ENCODE assay signal across 8 cellular contexts in the genomic region with DNA sequence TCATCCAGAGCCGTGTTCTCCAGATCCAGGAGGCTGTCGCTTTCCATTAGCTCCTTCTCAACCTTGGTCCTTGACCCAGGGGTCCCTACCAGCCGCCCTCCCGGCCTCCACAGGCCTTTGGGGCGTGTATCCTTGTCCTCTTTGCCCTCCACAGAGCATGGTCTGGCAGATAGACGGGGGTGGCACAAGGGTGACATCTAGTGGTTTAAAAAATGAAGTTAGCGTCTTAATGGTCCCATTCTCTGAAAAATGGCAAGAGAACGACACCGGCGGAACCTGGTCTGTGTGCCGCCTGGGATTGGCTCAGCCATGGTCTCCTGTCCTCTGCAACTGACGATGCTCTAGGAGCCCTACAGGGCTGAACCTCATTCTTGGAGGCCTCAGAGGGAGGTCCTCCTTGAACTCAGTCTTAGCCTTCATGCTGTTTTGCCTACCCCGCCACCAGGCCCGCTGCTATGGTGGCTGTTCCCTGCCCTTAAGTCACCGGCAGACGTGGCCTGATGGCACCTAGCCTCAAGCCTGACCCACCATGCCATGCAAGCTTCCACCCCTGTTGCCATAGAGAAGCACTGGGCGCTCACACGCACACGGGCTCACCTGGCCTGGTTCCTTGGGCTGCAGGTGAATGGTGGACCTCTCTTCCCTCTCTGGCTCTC.
DNase-seq lines count a peak whose midpoint lies in the region; ATAC-seq and TF ChIP-seq lines count a peak whose summit lies in the region.

No MANE protein-coding gene starts in this region.

- H3F3A ChIP-seq in neural progenitor cell (ENCODE audit: low read depth): no peaks in the 10 kb centered on the region

- no peaks in the 10 kb centered on the region for H3K4me1 Mint-ChIP-seq in activated CD4-positive, alpha-beta T cell treated with anti-CD3 and anti-CD28 coated beads for 36 hours
- no peaks in the 10 kb centered on the region for H3K4me1 Mint-ChIP-seq in neural progenitor cell

- CTCF ChIA-PET in activated CD4-positive, alpha-beta T cell treated with anti-CD3 and anti-CD28 coated beads for 36 hours (lab: Charles Lee): interaction anchor here (0.6 to 2.2 kb wide), 5 partner anchors 9 to 194 kb away, joined by 3 to 16 read pairs (median 3); no protein-coding TSS in a partner anchor

- no peaks in the 10 kb centered on the region for H3K36me3 Mint-ChIP-seq in activated CD4-positive, alpha-beta T cell treated with anti-CD3 and anti-CD28 coated beads for 36 hours (ENCODE audit: low read depth)
- H3K36me3 Mint-ChIP-seq in neural progenitor cell: no peaks in the 10 kb centered on the region

- TF ChIP-seq POLR2A in erythroblast (IDR thresholded peaks at IDR 0.05; ENCODE audit: low read length): no peak

- peaks cover 42% of the 10 kb centered on the region for H3K27me3 ChIP-seq in neural progenitor cell

- no peak overlapping the region for H3K9ac ChIP-seq in neural progenitor cell

- TF ChIP-seq CTCF in neural progenitor cell (IDR thresholded peaks at IDR 0.05): peak; percentile 70

- peaks cover 15% of the 10 kb centered on the region for H3K27me3 Mint-ChIP-seq in activated CD4-positive, alpha-beta T cell treated with anti-CD3 and anti-CD28 coated beads for 36 hours
- H3K27me3 Mint-ChIP-seq in neural progenitor cell (ENCODE audit: insufficient read depth, low read depth): no peaks in the 10 kb centered on the region

- intact Hi-C loops in activated CD4-positive, alpha-beta T cell treated with anti-CD3 and anti-CD28 coated beads for 36 hours (cut with DNase I, micrococcal nuclease): loop anchor here in 1 of 2 experiments (1.0 kb wide), 1 partner anchor 192 kb away; no protein-coding TSS in a partner anchor

- H3K9me3 Mint-ChIP-seq in activated CD4-positive, alpha-beta T cell treated with anti-CD3 and anti-CD28 coated beads for 36 hours (ENCODE audit: low read depth): no peaks in the 10 kb centered on the region
- no peaks in the 10 kb centered on the region for H3K9me3 Mint-ChIP-seq in neural progenitor cell

- no peak overlapping the region for H3K4me2 ChIP-seq in neural progenitor cell

- H3K4me3 ChIP-seq in neural progenitor cell: no peak overlapping the region

- peak; percentile 38 for DNase-seq in activated CD4-positive, alpha-beta T cell treated with anti-CD3 and anti-CD28 coated beads for 36 hours
- DNase-seq in activated CD4-positive, alpha-beta T cell treated with anti-CD3 and anti-CD28 coated beads for 4 hours: no peak
- peak; percentile 42 to 61 for DNase-seq in Kasumi-1 (lab: John Stamatoyannopoulos, UW)
- DNase-seq in RPMI7951 (ENCODE audit: low read depth): peak; percentile 40
- peak; percentile 32 to 63 for DNase-seq in erythroblast (lab: John Stamatoyannopoulos, UW)
- peak; percentile 64 for DNase-seq in neural progenitor cell (ENCODE audit: low spot score)

- H3K9me3 ChIP-seq in neural progenitor cell (ENCODE audit: low read depth): no peaks in the 10 kb centered on the region

- H3K4me3 Mint-ChIP-seq in activated CD4-positive, alpha-beta T cell treated with anti-CD3 and anti-CD28 coated beads for 36 hours: no peak overlapping the region
- H3K4me3 Mint-ChIP-seq in neural progenitor cell: no peak overlapping the region

- no peak overlapping the region for H3K27ac ChIP-seq in neural progenitor cell

- no peaks in the 10 kb centered on the region for H3K36me3 ChIP-seq in neural progenitor cell

- peak overlapping the region; percentile 54 for H2AFZ ChIP-seq in neural progenitor cell (replicated peaks)

- H3K27ac Mint-ChIP-seq in activated CD4-positive, alpha-beta T cell treated with anti-CD3 and anti-CD28 coated beads for 36 hours: no peak overlapping the region
- no peak overlapping the region for H3K27ac Mint-ChIP-seq in neural progenitor cell

- H3K4me1 ChIP-seq in neural progenitor cell: no peaks in the 10 kb centered on the region

- no peaks in the 10 kb centered on the region for H3K79me2 ChIP-seq in neural progenitor cell (ENCODE audit: low read depth)

- POLR2A ChIA-PET in activated CD4-positive, alpha-beta T cell treated with anti-CD3 and anti-CD28 coated beads for 36 hours (lab: Charles Lee): no interaction called here

- no peaks in the 10 kb centered on the region for H4K20me1 ChIP-seq in neural progenitor cell (ENCODE audit: low read depth)

- ATAC-seq in activated CD4-positive, alpha-beta T cell treated with anti-CD3 and anti-CD28 coated beads for 36 hours: peak; percentile 58
- ATAC-seq in HG03439 (IDR thresholded peaks at IDR 0.05; ENCODE audit: unreplicated experiment) (no peak), HG02588 (IDR thresholded peaks at IDR 0.05; ENCODE audit: unreplicated experiment) (no peak)

Comparison
In these comparisons a context has a peak if more than half of its experiments do, and no peak if none do; other contexts are left out.
1. DNase-seq: peak in activated CD4-positive, alpha-beta T cell treated with anti-CD3 and anti-CD28 coated beads for 36 hours (single experiment), Kasumi-1 (2 of 2), RPMI7951 (single experiment), erythroblast (2 of 2) and neural progenitor cell (single experiment); none in activated CD4-positive, alpha-beta T cell treated with anti-CD3 and anti-CD28 coated beads for 4 hours (0 of 2).